ENCODE assay signal across 2 cellular contexts in the genomic region with DNA sequence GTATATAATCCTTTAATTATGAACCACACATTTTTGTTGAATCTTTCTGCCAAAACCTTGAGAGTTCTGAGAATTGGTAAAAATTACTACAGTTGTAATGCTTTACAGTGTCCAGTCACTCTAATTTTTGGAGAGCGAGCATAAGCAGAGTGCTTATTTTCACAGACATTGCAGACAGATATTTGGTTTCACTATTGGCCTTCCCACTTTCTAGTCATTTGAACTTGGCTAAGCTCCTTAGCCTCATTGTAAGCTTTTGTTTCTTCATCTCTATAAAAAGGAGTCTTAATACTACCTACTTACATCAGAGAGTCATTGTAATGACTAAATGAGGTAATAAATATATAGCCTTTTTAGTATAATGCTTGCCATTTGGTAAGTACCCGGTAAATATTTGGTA.
TF ChIP-seq lines count a peak whose summit lies in the region.

No MANE protein-coding gene starts in this region.

TF ChIP-seq in IMR-90, 13 proteins besides CTCF, POLR2A, EP300 and RAD21:
- TF ChIP-seq MAZ (IDR thresholded peaks at IDR 0.05; ENCODE audit: borderline replicate concordance, low read depth, low read length), result no peak
- TF ChIP-seq NFE2L2 (IDR thresholded peaks at IDR 0.05; ENCODE audit: low read depth, low read length), result no peak
- TF ChIP-seq BHLHE40 (IDR thresholded peaks at IDR 0.05; ENCODE audit: low read depth, low read length), result no peak
- no peak for TF ChIP-seq RCOR1 (IDR thresholded peaks at IDR 0.05; ENCODE audit: insufficient replicate concordance, low read length)
- no peak for TF ChIP-seq MXI1 (IDR thresholded peaks at IDR 0.05; ENCODE audit: borderline replicate concordance, low read depth, low read length)
- TF ChIP-seq CEBPB (IDR thresholded peaks at IDR 0.05; ENCODE audit: low read depth, low read length), result no peak
- no peak for TF ChIP-seq RFX5 (IDR thresholded peaks at IDR 0.05; ENCODE audit: low read depth, low read length)
- no peak for TF ChIP-seq MAFK (IDR thresholded peaks at IDR 0.05; ENCODE audit: low read depth, low read length)
- TF ChIP-seq, protein P1, sequence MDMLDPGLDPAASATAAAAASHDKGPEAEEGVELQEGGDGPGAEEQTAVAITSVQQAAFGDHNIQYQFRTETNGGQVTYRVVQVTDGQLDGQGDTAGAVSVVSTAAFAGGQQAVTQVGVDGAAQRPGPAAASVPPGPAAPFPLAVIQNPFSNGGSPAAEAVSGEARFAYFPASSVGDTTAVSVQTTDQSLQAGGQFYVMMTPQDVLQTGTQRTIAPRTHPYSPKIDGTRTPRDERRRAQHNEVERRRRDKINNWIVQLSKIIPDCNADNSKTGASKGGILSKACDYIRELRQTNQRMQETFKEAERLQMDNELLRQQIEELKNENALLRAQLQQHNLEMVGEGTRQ (IDR thresholded peaks at IDR 0.05; ENCODE audit: low read depth, low read length), result no peak
- no peak for TF ChIP-seq SMC3 (IDR thresholded peaks at IDR 0.05; ENCODE audit: low read depth, low read length)

TF ChIP-seq in SK-N-SH, 30 proteins besides CTCF, POLR2A, EP300 and RAD21:
- TF ChIP-seq POLR2AphosphoS5 (IDR thresholded peaks at IDR 0.05; ENCODE audit: low read depth, low read length), result no peak
- TF ChIP-seq, protein P1 (IDR thresholded peaks at IDR 0.05; ENCODE audit: borderline replicate concordance, low read depth, low read length), result no peak
- TF ChIP-seq TEAD4 (IDR thresholded peaks at IDR 0.05; ENCODE audit: borderline replicate concordance, insufficient read depth), result no peak
- TF ChIP-seq CHD2 (IDR thresholded peaks at IDR 0.05; ENCODE audit: low read length, partially characterized antibody), result no peak
- TF ChIP-seq NRF1 (IDR thresholded peaks at IDR 0.05; ENCODE audit: low read depth, low read length), result no peak
- TF ChIP-seq MXI1 (IDR thresholded peaks at IDR 0.05; ENCODE audit: low read depth, low read length), result no peak
- no peak for TF ChIP-seq NFIC (IDR thresholded peaks at IDR 0.05; ENCODE audit: borderline replicate concordance)
- no peak for TF ChIP-seq FOSL2 (IDR thresholded peaks at IDR 0.05; ENCODE audit: borderline replicate concordance, low read depth)
- no peak for TF ChIP-seq RFX5 (IDR thresholded peaks at IDR 0.05; ENCODE audit: low read length)
- TF ChIP-seq FOXJ3 (CRISPR knock-in tag; IDR thresholded peaks at IDR 0.05), result no peak
- no peak for TF ChIP-seq IRF3 (IDR thresholded peaks at IDR 0.05; ENCODE audit: low read depth, low read length)
- no peak for TF ChIP-seq SIN3A (IDR thresholded peaks at IDR 0.05; ENCODE audit: borderline replicate concordance, low read depth, low read length)
- no peak for TF ChIP-seq RCOR1 (IDR thresholded peaks at IDR 0.05; ENCODE audit: low read length)
- TF ChIP-seq ELF1 (IDR thresholded peaks at IDR 0.05), result no peak
- TF ChIP-seq EZH2phosphoT487 (IDR thresholded peaks at IDR 0.05; ENCODE audit: borderline replicate concordance, low read depth), result no peak
- no peak for TF ChIP-seq GATA2 (CRISPR knock-in tag; IDR thresholded peaks at IDR 0.05)
- no peak for TF ChIP-seq USF1 (IDR thresholded peaks at IDR 0.05; ENCODE audit: borderline replicate concordance, low read depth)
- TF ChIP-seq, protein P2, sequence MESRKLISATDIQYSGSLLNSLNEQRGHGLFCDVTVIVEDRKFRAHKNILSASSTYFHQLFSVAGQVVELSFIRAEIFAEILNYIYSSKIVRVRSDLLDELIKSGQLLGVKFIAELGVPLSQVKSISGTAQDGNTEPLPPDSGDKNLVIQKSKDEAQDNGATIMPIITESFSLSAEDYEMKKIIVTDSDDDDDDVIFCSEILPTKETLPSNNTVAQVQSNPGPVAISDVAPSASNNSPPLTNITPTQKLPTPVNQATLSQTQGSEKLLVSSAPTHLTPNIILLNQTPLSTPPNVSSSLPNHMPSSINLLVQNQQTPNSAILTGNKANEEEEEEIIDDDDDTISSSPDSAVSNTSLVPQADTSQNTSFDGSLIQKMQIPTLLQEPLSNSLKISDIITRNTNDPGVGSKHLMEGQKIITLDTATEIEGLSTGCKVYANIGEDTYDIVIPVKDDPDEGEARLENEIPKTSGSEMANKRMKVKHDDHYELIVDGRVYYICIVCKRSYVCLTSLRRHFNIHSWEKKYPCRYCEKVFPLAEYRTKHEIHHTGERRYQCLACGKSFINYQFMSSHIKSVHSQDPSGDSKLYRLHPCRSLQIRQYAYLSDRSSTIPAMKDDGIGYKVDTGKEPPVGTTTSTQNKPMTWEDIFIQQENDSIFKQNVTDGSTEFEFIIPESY (IDR thresholded peaks at IDR 0.05; ENCODE audit: borderline replicate concordance, low read depth), result no peak
- TF ChIP-seq TAF1 (IDR thresholded peaks at IDR 0.05; ENCODE audit: borderline replicate concordance, low read depth, low read length), result no peak
TF ChIP-seq in SK-N-SH: peak in this region for 0.
